8 cellular contexts compared by ENCODE assay signal in genomic region chr14:105481886-105482454, GRCh38. TPM values are rescaled to one million over a fixed set of nuclear protein-coding genes. Genes with fewer than 3 reads are reported as not detected.
DNase-seq lines count a peak whose midpoint lies in the region; ATAC-seq, FAIRE-seq and TF ChIP-seq lines count a peak whose summit lies in the region.

No MANE protein-coding gene starts in this region.

- no peaks in the 10 kb centered on the region for H3K9me1 ChIP-seq in keratinocyte (ENCODE audit: control insufficient read depth, extremely low read depth, insufficient read depth, low read length)

- ATAC-seq in GM18499 (IDR thresholded peaks at IDR 0.05; ENCODE audit: insufficient read depth, unreplicated experiment) = peak; percentile 41
- ATAC-seq in HG03139 (IDR thresholded peaks at IDR 0.05; ENCODE audit: unreplicated experiment) = peak; percentile 32
- peak; percentile 64 to 75 for ATAC-seq in activated CD4-positive, CD25-positive, alpha-beta regulatory T cell treated with anti-CD3 and anti-CD28 coated beads, Interleukin-2, amount 50 U/mL, for 24 hours
- ATAC-seq in HG02870 (IDR thresholded peaks at IDR 0.05; ENCODE audit: unreplicated experiment) = no peak

- H3K9me3 ChIP-seq in keratinocyte (ENCODE audit: control insufficient read depth, low read depth, low read length) = no peaks in the 10 kb centered on the region

- peak overlapping the region in 1 of 3 experiments; percentile 66 for H3K4me3 ChIP-seq in keratinocyte (ENCODE audit: control insufficient read depth in 2 of 3, extremely low read depth in 1 of 3, insufficient read depth in 2 of 3, low read depth in 1 of 3, low read length in 3 of 3)

- H3K4me1 ChIP-seq in keratinocyte (ENCODE audit: control insufficient read depth, extremely low read depth, insufficient read depth, low read length) = peaks cover 28% of the 10 kb centered on the region

- H3K4me2 ChIP-seq in keratinocyte (ENCODE audit: control insufficient read depth, extremely low read depth, insufficient read depth, low read depth, low read length) = peak overlapping the region; percentile 69

- H4K20me1 ChIP-seq in keratinocyte (ENCODE audit: control insufficient read depth, extremely low read depth, insufficient read depth, low read length) = no peaks in the 10 kb centered on the region

- DNase-seq in NCI-H2227 (lab: John Stamatoyannopoulos, UW; ENCODE audit: unreplicated experiment) (peak; percentile 93), caudate nucleus (lab: John Stamatoyannopoulos, UW) (peak in 56 of 61 donors; percentile 16 to 88 (median 53)), keratinocyte (ENCODE audit: low read depth, low spot score) (peak; percentile 86)
- DNase-seq in stimulated activated CD4-positive, alpha-beta T cell treated with anti-CD3 and anti-CD28 coated beads, Interleukin-12 subunit alpha, Interleukin-12 subunit beta, amount 100 ng/mL, for 48 hours (ENCODE audit: low read depth in 2 of 3, low spot score in 1 of 3) = peak; percentile 86 to 91 (median 89)

- no peaks in the 10 kb centered on the region for H3K79me2 ChIP-seq in keratinocyte (ENCODE audit: control insufficient read depth, insufficient read depth, low read length)

- peak; percentile 85 for FAIRE-seq in keratinocyte (lab: Jason Lieb, UNC)

- H3K9ac ChIP-seq in keratinocyte (ENCODE audit: control insufficient read depth, extremely low read depth, insufficient read depth, low read length) = peak overlapping the region; percentile 96

- dilution Hi-C loops in keratinocyte (cut with MboI; ENCODE audit: extremely low pct_ligation_motif_present, low sequenced_read_pairs) = no loop called here

- peak overlapping the region; percentile 41 for H2AFZ ChIP-seq in keratinocyte (ENCODE audit: control insufficient read depth, low read length)

- peaks cover 29% of the 10 kb centered on the region for H3K27me3 ChIP-seq in keratinocyte (ENCODE audit: control insufficient read depth, extremely low read depth, insufficient read depth, low read length)

- peak in 1 of 3 experiments; percentile 20 for TF ChIP-seq CTCF in keratinocyte (optimal IDR thresholded peaks at IDR 0.05 in 1 of 3, IDR thresholded peaks at IDR 0.05 in 1 of 3, conservative IDR thresholded peaks at IDR 0.05 in 1 of 3; ENCODE audit: extremely low read depth in 1 of 3, insufficient read depth in 2 of 3, low read length in 3 of 3)

- H3K27ac ChIP-seq in caudate nucleus (ENCODE audit: low read depth, low read length) (peak overlapping the region; percentile 92), keratinocyte (ENCODE audit: control insufficient read depth, insufficient read depth, low read length) (peak overlapping the region; percentile 97)

- H3K36me3 ChIP-seq in keratinocyte (ENCODE audit: control insufficient read depth in 2 of 2, extremely low read depth in 1 of 2, insufficient read depth in 2 of 2, low read length in 2 of 2) = no peaks in the 10 kb centered on the region

RNA-seq across cellular contexts. Expression of gene CRIP1, which starts 4.7 kb away (rescaled TPM):
- 1.1 to 1.7 TPM (median 1.3 TPM) in 3 replicates for polyA plus RNA-seq in keratinocyte
- not detected for polyA plus RNA-seq in keratinocyte (2011; ENCODE audit: low read depth)
- 0.23 and 1.0 TPM in 2 replicates for polyA plus RNA-seq in keratinocyte (2011; cell fraction: cytosol; rRNA removed)
- polyA plus RNA-seq in keratinocyte (2011; cell fraction: nucleus; rRNA removed) = 0.27 and 0.85 TPM in 2 replicates
- polyA plus RNA-seq in keratinocyte (2012; ENCODE audit: low replicate concordance) = 2.2 TPM in 1 of 2 replicates, not detected in the other
- polyA minus RNA-seq in keratinocyte = not detected in 3 replicates
- polyA minus RNA-seq in keratinocyte (2011; cell fraction: cytosol; rRNA and poly(A)+ RNA removed) = not detected
- polyA minus RNA-seq in keratinocyte (2011; cell fraction: nucleus; rRNA and poly(A)+ RNA removed) = 1.8 TPM in 1 of 2 replicates, not detected in the other

RNA-seq across cellular contexts. Expression of gene CRIP2, which starts 7.3 kb away (rescaled TPM):
- polyA plus RNA-seq in keratinocyte = 4.8 to 12.7 TPM (median 5.7 TPM) in 3 replicates
- 0.61 TPM for polyA plus RNA-seq in keratinocyte (2011; ENCODE audit: low read depth)
- 3.7 and 13.9 TPM in 2 replicates for polyA plus RNA-seq in keratinocyte (2011; cell fraction: cytosol; rRNA removed)
- 5.7 and 7.8 TPM in 2 replicates for polyA plus RNA-seq in keratinocyte (2011; cell fraction: nucleus; rRNA removed)
- 6.0 and 8.3 TPM in 2 replicates for polyA plus RNA-seq in keratinocyte (2012; ENCODE audit: low replicate concordance)
- polyA minus RNA-seq in keratinocyte = 1.2 to 5.3 TPM (median 3.8 TPM) in 3 replicates
- 18.0 TPM for polyA minus RNA-seq in keratinocyte (2011; cell fraction: cytosol; rRNA and poly(A)+ RNA removed)
- polyA minus RNA-seq in keratinocyte (2011; cell fraction: nucleus; rRNA and poly(A)+ RNA removed) = 1.6 and 3.7 TPM in 2 replicates

RNA-seq across cellular contexts. Expression of gene TEDC1, which starts 9.1 kb away (rescaled TPM):
- polyA plus RNA-seq in keratinocyte = 4.2 to 5.0 TPM (median 5.0 TPM) in 3 replicates
- polyA plus RNA-seq in keratinocyte (2011; ENCODE audit: low read depth) = 0.85 TPM
- polyA plus RNA-seq in keratinocyte (2011; cell fraction: cytosol; rRNA removed) = 1.6 and 5.4 TPM in 2 replicates
- polyA plus RNA-seq in keratinocyte (2011; cell fraction: nucleus; rRNA removed) = 5.5 and 5.6 TPM in 2 replicates
- 2.0 and 10.5 TPM in 2 replicates for polyA plus RNA-seq in keratinocyte (2012; ENCODE audit: low replicate concordance)
- 2.0 to 6.2 TPM (median 3.5 TPM) in 3 replicates for polyA minus RNA-seq in keratinocyte
- 8.6 TPM for polyA minus RNA-seq in keratinocyte (2011; cell fraction: cytosol; rRNA and poly(A)+ RNA removed)
- polyA minus RNA-seq in keratinocyte (2011; cell fraction: nucleus; rRNA and poly(A)+ RNA removed) = 2.7 and 3.4 TPM in 2 replicates

RNA-seq across cellular contexts. Expression of gene TMEM121, which starts 44.4 kb away (rescaled TPM):
- polyA plus RNA-seq in keratinocyte = 0.18 to 0.31 TPM (median 0.23 TPM) in 3 replicates
- polyA plus RNA-seq in keratinocyte (2011; ENCODE audit: low read depth) = not detected
- polyA plus RNA-seq in keratinocyte (2011; cell fraction: cytosol; rRNA removed) = 0.05 and 0.53 TPM in 2 replicates
- polyA plus RNA-seq in keratinocyte (2011; cell fraction: nucleus; rRNA removed) = 0.14 and 0.20 TPM in 2 replicates
- polyA plus RNA-seq in keratinocyte (2012; ENCODE audit: low replicate concordance) = 0.14 and 0.74 TPM in 2 replicates
- polyA minus RNA-seq in keratinocyte = 0.13 to 0.20 TPM in 2 of 3 replicates, not detected in the other
- not detected for polyA minus RNA-seq in keratinocyte (2011; cell fraction: cytosol; rRNA and poly(A)+ RNA removed)
- polyA minus RNA-seq in keratinocyte (2011; cell fraction: nucleus; rRNA and poly(A)+ RNA removed) = 0.39 TPM in 1 of 2 replicates, not detected in the other
